In genomic region chr1:177209357-177209756, GRCh38 we compare ENCODE assay signal across 9 cellular contexts. TPM values are rescaled to one million over a fixed set of nuclear protein-coding genes. Genes with fewer than 3 reads are reported as not detected.
DNase-seq lines count a peak whose midpoint lies in the region; ATAC-seq and TF ChIP-seq lines count a peak whose summit lies in the region.
"Had no signal": no experiment of that assay in that cellular context is flagged by ENCODE, and none has a peak within 500 bp of the region (broad histone marks: within the 10 kb centered on the region; RNA-seq: fewer than 3 reads in every experiment).

No MANE protein-coding gene starts in this region.

- no peaks in the 10 kb centered on the region for H3K36me3 Mint-ChIP-seq in progenitor cell of endocrine pancreas (ENCODE audit: insufficient read depth)
- no peaks in the 10 kb centered on the region for H3K36me3 Mint-ChIP-seq in activated naive CD4-positive, alpha-beta T cell treated with anti-CD3 and anti-CD28 coated beads, Interleukin-2, amount 10 ng/mL, durations not matched to agents 7 days and 5 days
- H3K36me3 Mint-ChIP-seq: activated naive CD8-positive, alpha-beta T cell had no signal

- peak overlapping the region; percentile 39 for H3K27ac Mint-ChIP-seq in progenitor cell of endocrine pancreas
- H3K27ac Mint-ChIP-seq in activated naive CD4-positive, alpha-beta T cell treated with anti-CD3 and anti-CD28 coated beads, Interleukin-2, amount 10 ng/mL, durations not matched to agents 7 days and 5 days, result no peak overlapping the region
- H3K27ac Mint-ChIP-seq: activated naive CD8-positive, alpha-beta T cell had no signal

- CTCF ChIA-PET in activated naive CD4-positive, alpha-beta T cell treated with anti-CD3 and anti-CD28 coated beads, Interleukin-2, amount 10 ng/mL, durations not matched to agents 7 days and 5 days (lab: Charles Lee), result no interaction called here

- DNase-seq in GM04504 (ENCODE audit: low read depth) (peak; percentile 100), NCI-H82 treated with DMSO at 0.1 percent for 48 hours (lab: John Stamatoyannopoulos, UW; ENCODE audit: unreplicated experiment) (peak; percentile 26), fibroblast of mammary gland (ENCODE audit: low read depth) (peak; percentile 100), progenitor cell of endocrine pancreas (ENCODE audit: low spot score, unreplicated experiment) (no peak)
- no peak for DNase-seq in activated naive CD4-positive, alpha-beta T cell treated with anti-CD3 and anti-CD28 coated beads, Interleukin-2, amount 10 ng/mL, durations not matched to agents 7 days and 5 days

- TF ChIP-seq CTCF in fibroblast of mammary gland (conservative IDR thresholded peaks at IDR 0.05; ENCODE audit: control insufficient read depth, insufficient read depth, low read depth, low read length), result no peak
- no peak for TF ChIP-seq CTCF in progenitor cell of endocrine pancreas (IDR thresholded peaks at IDR 0.05; ENCODE audit: unreplicated experiment)

- no peaks in the 10 kb centered on the region for H3K27me3 Mint-ChIP-seq in progenitor cell of endocrine pancreas
- H3K27me3 Mint-ChIP-seq in activated naive CD4-positive, alpha-beta T cell treated with anti-CD3 and anti-CD28 coated beads, Interleukin-2, amount 10 ng/mL, durations not matched to agents 7 days and 5 days, result no peaks in the 10 kb centered on the region
- H3K27me3 Mint-ChIP-seq: activated naive CD8-positive, alpha-beta T cell had no signal

- no peak overlapping the region for H3K4me3 ChIP-seq in fibroblast of mammary gland (ENCODE audit: control insufficient read depth, low read depth, low read length)

- H3K4me1 Mint-ChIP-seq in progenitor cell of endocrine pancreas (ENCODE audit: low read depth), result peaks cover 15% of the 10 kb centered on the region
- H3K4me1 Mint-ChIP-seq in activated naive CD4-positive, alpha-beta T cell treated with anti-CD3 and anti-CD28 coated beads, Interleukin-2, amount 10 ng/mL, durations not matched to agents 7 days and 5 days, result no peaks in the 10 kb centered on the region

- H3K4me3 Mint-ChIP-seq in progenitor cell of endocrine pancreas (ENCODE audit: low read depth), result no peak overlapping the region
- H3K4me3 Mint-ChIP-seq in activated naive CD4-positive, alpha-beta T cell treated with anti-CD3 and anti-CD28 coated beads, Interleukin-2, amount 10 ng/mL, durations not matched to agents 7 days and 5 days, result no peak overlapping the region
- H3K4me3 Mint-ChIP-seq: activated naive CD8-positive, alpha-beta T cell had no signal

- H3K9me3 Mint-ChIP-seq in progenitor cell of endocrine pancreas (ENCODE audit: low read depth), result no peaks in the 10 kb centered on the region
- no peaks in the 10 kb centered on the region for H3K9me3 Mint-ChIP-seq in activated naive CD4-positive, alpha-beta T cell treated with anti-CD3 and anti-CD28 coated beads, Interleukin-2, amount 10 ng/mL, durations not matched to agents 7 days and 5 days

- no peak for ATAC-seq in GM21529 (IDR thresholded peaks at IDR 0.05; ENCODE audit: unreplicated experiment)
- no peak for ATAC-seq in HG03565 (IDR thresholded peaks at IDR 0.05; ENCODE audit: unreplicated experiment)
- ATAC-seq in HG03108 (IDR thresholded peaks at IDR 0.05; ENCODE audit: unreplicated experiment), result no peak

RNA-seq across cellular contexts. Expression of gene BRINP2, which starts 38.6 kb away (rescaled TPM):
- 0.11 and 0.41 TPM in 2 replicates for total RNA-seq in progenitor cell of endocrine pancreas

RNA-seq across cellular contexts. Expression of gene ASTN1, which starts 44.8 kb away (rescaled TPM):
- 0.51 and 0.72 TPM in 2 replicates for total RNA-seq in progenitor cell of endocrine pancreas

Comparison
In these comparisons a context has a peak if more than half of its experiments do, and no peak if none do; other contexts are left out.
1. DNase-seq: peak in GM04504 (single experiment), NCI-H82 treated with DMSO at 0.1 percent for 48 hours (single experiment) and fibroblast of mammary gland (single experiment); none in progenitor cell of endocrine pancreas (single experiment) and activated naive CD4-positive, alpha-beta T cell treated with anti-CD3 and anti-CD28 coated beads, Interleukin-2, amount 10 ng/mL, durations not matched to agents 7 days and 5 days (single experiment).